ENCODE assay signal across 9 cellular contexts in the genomic region with DNA sequence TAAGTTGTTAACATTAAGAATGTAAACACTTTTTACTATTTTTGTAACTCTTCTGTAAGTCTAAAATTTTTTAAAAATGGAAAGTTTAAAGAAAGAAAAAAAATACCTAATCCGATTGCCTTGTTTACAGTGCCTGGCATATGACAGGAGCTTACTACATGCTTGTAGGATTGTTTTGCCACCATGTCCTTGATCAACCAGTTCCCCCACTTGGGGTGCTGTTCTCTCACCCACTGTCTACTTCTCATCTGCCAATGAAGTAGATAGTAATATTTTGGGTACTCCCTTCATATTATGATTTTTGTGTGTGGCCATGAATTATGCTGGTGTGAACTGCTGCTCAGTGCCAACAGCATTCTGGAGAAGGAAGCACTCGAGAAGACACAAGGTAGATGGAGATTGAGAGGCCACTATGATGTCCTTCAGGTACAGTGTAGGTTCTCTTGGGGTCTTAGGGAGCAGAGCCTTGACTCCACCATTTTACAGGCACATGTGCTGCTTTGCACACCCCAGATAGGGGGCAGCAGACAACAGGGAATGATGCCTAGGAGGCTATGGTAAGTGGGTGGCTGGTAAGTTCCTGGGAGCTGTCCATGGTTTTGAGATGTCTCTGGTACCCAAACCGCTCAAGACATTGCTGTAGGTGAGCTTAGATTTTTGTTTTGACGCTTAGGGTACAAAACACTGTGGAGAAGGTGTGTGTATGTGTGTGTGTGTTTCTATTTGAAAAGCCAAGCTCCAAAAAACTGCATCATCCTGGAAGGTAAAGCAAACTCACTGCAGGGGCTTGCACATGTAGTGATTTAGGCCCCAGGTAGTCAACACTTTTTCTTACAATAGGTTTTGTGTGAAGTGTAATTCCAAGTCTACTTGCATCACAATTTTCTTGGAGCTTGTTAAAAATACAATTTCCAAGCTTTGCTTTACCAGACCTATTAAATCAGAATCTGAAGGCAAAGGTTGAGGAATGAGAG.
A peak's percentile ranks its signal among the peaks of the same experiment; 100 is the strongest.
DNase-seq lines count a peak whose midpoint lies in the region; ATAC-seq, FAIRE-seq and TF ChIP-seq lines count a peak whose summit lies in the region.
"Had no signal": no experiment of that assay in that cellular context is flagged by ENCODE, and none has a peak within 500 bp of the region (broad histone marks: within the 10 kb centered on the region; RNA-seq: fewer than 3 reads in every experiment).

No MANE protein-coding gene starts in this region.

- ATAC-seq in GM21737 (IDR thresholded peaks at IDR 0.05; ENCODE audit: unreplicated experiment), result no peak
- ATAC-seq in HG02798 (IDR thresholded peaks at IDR 0.05; ENCODE audit: poor library complexity, unreplicated experiment), result no peak

- no peaks in the 10 kb centered on the region for H3K9me3 ChIP-seq in WERI-Rb-1 (ENCODE audit: severe bottlenecking)
- H3K9me3 ChIP-seq in kidney (ENCODE audit: control insufficient read depth in 1 of 2, low read length in 2 of 2), result no peaks in the 10 kb centered on the region

- intact Hi-C loops in kidney (cut with DNase I), result no loop called here

- H3K4me1 ChIP-seq in kidney (ENCODE audit: control insufficient read depth in 1 of 2, insufficient read depth in 1 of 2, low read depth in 1 of 2, low read length in 2 of 2), result no peaks in the 10 kb centered on the region

- FAIRE-seq in kidney (lab: Jason Lieb, UNC), result no peak
- FAIRE-seq: endothelial cell of umbilical vein had no signal

- H3K4me3 ChIP-seq in WERI-Rb-1 (ENCODE audit: low read depth, low read length), result no peak overlapping the region
- no peak overlapping the region for H3K4me3 ChIP-seq in kidney (ENCODE audit: low read length in 2 of 2)

- TF ChIP-seq CTCF in GM12874 (IDR thresholded peaks at IDR 0.05; ENCODE audit: insufficient read depth, low read depth, low read length), result peak; percentile 33; the same call in 1 of the 2 replicates
- peak; percentile 91 for TF ChIP-seq CTCF in WERI-Rb-1 (IDR thresholded peaks at IDR 0.05; ENCODE audit: low read depth, low read length)
- peak; percentile 86 for TF ChIP-seq CTCF in kidney (IDR thresholded peaks at IDR 0.05; ENCODE audit: borderline replicate concordance, extremely low read depth, insufficient read depth)

- DNase-seq in AG20443 (ENCODE audit: low spot score), result peak; percentile 59
- DNase-seq in NCI-H1694 treated with DMSO at 0.1 percent for 48 hours (lab: John Stamatoyannopoulos, UW), result peak; percentile 0
- DNase-seq in WERI-Rb-1, result peak; percentile 79
- DNase-seq in kidney, result no peak
- no peak for DNase-seq in stimulated activated naive CD4-positive, alpha-beta T cell treated with Interleukin-2 at 50 U/mL for 16 hours (lab: John Stamatoyannopoulos, UW)

- no peak overlapping the region for H3K9ac ChIP-seq in kidney (ENCODE audit: low read length in 2 of 2)

- no peaks in the 10 kb centered on the region for H3K36me3 ChIP-seq in WERI-Rb-1
- H3K36me3 ChIP-seq in kidney (ENCODE audit: control insufficient read depth in 1 of 2, insufficient read depth in 2 of 2, low read length in 2 of 2), result no peaks in the 10 kb centered on the region

- H3K27me3 ChIP-seq in WERI-Rb-1 (ENCODE audit: insufficient read depth, low read depth, severe bottlenecking), result no peaks in the 10 kb centered on the region

- no peak overlapping the region for H3K27ac ChIP-seq in WERI-Rb-1
- no peak overlapping the region for H3K27ac ChIP-seq in kidney (ENCODE audit: low read depth in 2 of 2, low read length in 2 of 2)

Comparison
In these comparisons a context has a peak if more than half of its experiments do, and no peak if none do; other contexts are left out.
1. DNase-seq: peak in AG20443 (single experiment), NCI-H1694 treated with DMSO at 0.1 percent for 48 hours (single experiment) and WERI-Rb-1 (single experiment); none in kidney (single experiment) and stimulated activated naive CD4-positive, alpha-beta T cell treated with Interleukin-2 at 50 U/mL for 16 hours (single experiment).
2. CTCF ChIP-seq: peak in every context shown above with its lines; median percentile 91 in WERI-Rb-1; 86 in kidney; 33 in GM12874.